In genomic region chr6:81233990-81234389, GRCh38 we compare ENCODE assay signal across 23 cellular contexts.
A peak's percentile ranks its signal among the peaks of the same experiment; 100 is the strongest.
DNase-seq lines count a peak whose midpoint lies in the region; ATAC-seq and TF ChIP-seq lines count a peak whose summit lies in the region.
"Had no signal": no experiment of that assay in that cellular context is flagged by ENCODE, and none has a peak within 500 bp of the region (broad histone marks: within the 10 kb centered on the region; RNA-seq: fewer than 3 reads in every experiment).

No MANE protein-coding gene starts in this region.

- H3F3A ChIP-seq in PC-3 (ENCODE audit: low read length, unreplicated experiment) (no peaks in the 10 kb centered on the region), SK-N-SH (replicated peaks; ENCODE audit: insufficient read depth) (no peaks in the 10 kb centered on the region)

- H3K4me3 Mint-ChIP-seq in CD8-positive, alpha-beta T cell: no peak overlapping the region
- H3K4me3 Mint-ChIP-seq in Calu3 (ENCODE audit: low read depth, unreplicated experiment): no peak overlapping the region
- H3K4me3 Mint-ChIP-seq: B cell; CD14-positive monocyte; CD4-positive, alpha-beta memory T cell; CD4-positive, CD25-positive, alpha-beta regulatory T cell had no signal

- H3K4me2 ChIP-seq in PC-3 (ENCODE audit: low read length) (no peak overlapping the region), SK-N-SH (no peak overlapping the region)
- H3K4me2 ChIP-seq: A549, BLaER1 had no signal

- H3K79me2 ChIP-seq in PC-3 (ENCODE audit: low read length): no peaks in the 10 kb centered on the region
- no peaks in the 10 kb centered on the region for H3K79me2 ChIP-seq in SK-N-SH (ENCODE audit: insufficient read depth)

- H3K4me1 Mint-ChIP-seq in CD8-positive, alpha-beta T cell (ENCODE audit: low read depth): no peaks in the 10 kb centered on the region
- H3K4me1 Mint-ChIP-seq in Calu3 (ENCODE audit: low read depth, unreplicated experiment): no peaks in the 10 kb centered on the region
- H3K4me1 Mint-ChIP-seq: B cell; CD14-positive monocyte; CD4-positive, alpha-beta memory T cell; CD4-positive, CD25-positive, alpha-beta regulatory T cell had no signal

- H3K4me3 ChIP-seq in BE2C (ENCODE audit: low read depth, low read length) (no peak overlapping the region), PC-3 (ENCODE audit: low read length) (no peak overlapping the region), SK-N-SH (ENCODE audit: low read depth in 2 of 2, low read length in 1 of 2) (no peak overlapping the region), testis (no peak overlapping the region)
- H3K4me3 ChIP-seq in CD8-positive, alpha-beta T cell (ENCODE audit: low read depth, low read length): no peak overlapping the region
- H3K4me3 ChIP-seq: A549, BLaER1 had no signal

- H3K27me3 ChIP-seq in BE2C: no peaks in the 10 kb centered on the region
- no peaks in the 10 kb centered on the region; the same call in 1 of the 2 replicates for H3K27me3 ChIP-seq in PC-3 (ENCODE audit: low read length)
- H3K27me3 ChIP-seq in SK-N-SH (ENCODE audit: insufficient read depth): no peaks in the 10 kb centered on the region
- H3K27me3 ChIP-seq in CD8-positive, alpha-beta T cell (ENCODE audit: insufficient read depth, low read length): no peaks in the 10 kb centered on the region
- H3K27me3 ChIP-seq in testis: no peaks in the 10 kb centered on the region
- H3K27me3 ChIP-seq: BLaER1 had no signal

- TF ChIP-seq POLR2A in testis (IDR thresholded peaks at IDR 0.05): no peak

- H4K20me1 ChIP-seq in PC-3 (ENCODE audit: low read length): no peaks in the 10 kb centered on the region
- H4K20me1 ChIP-seq in SK-N-SH (ENCODE audit: insufficient read depth): no peaks in the 10 kb centered on the region
- H4K20me1 ChIP-seq: BLaER1 had no signal

- TF ChIP-seq EP300 in SK-N-SH (IDR thresholded peaks at IDR 0.05; ENCODE audit: borderline replicate concordance in 1 of 2, low read depth in 1 of 2, low read length in 1 of 2): peak in 1 of 2 experiments; percentile 50; a peak in 1 of 4 replicates

- POLR2A ChIA-PET in PC-3 (lab: Charles Lee; ENCODE audit: unreplicated experiment): no interaction called here
- POLR2A ChIA-PET in SK-N-SH (lab: Yijun Ruan, JAX): no interaction called here
- POLR2A ChIA-PET in CD8-positive, alpha-beta T cell (lab: Charles Lee): no interaction called here

- H3K4me1 ChIP-seq in BE2C: peaks cover 7% of the 10 kb centered on the region
- no peaks in the 10 kb centered on the region for H3K4me1 ChIP-seq in PC-3 (ENCODE audit: insufficient read depth, low read length)
- H3K4me1 ChIP-seq in SK-N-SH (ENCODE audit: control insufficient read depth in 1 of 2, insufficient read depth in 2 of 2, low read depth in 1 of 2, low read length in 1 of 2): peaks cover 7 to 8% of the 10 kb centered on the region in 2 experiments; a peak in 3 of 4 replicates
- H3K4me1 ChIP-seq in CD8-positive, alpha-beta T cell (ENCODE audit: insufficient read depth, low read length): no peaks in the 10 kb centered on the region
- H3K4me1 ChIP-seq in testis: no peaks in the 10 kb centered on the region
- H3K4me1 ChIP-seq: A549, BLaER1, Caco-2 had no signal

- H3K9me3 ChIP-seq in BE2C (no peaks in the 10 kb centered on the region), PC-3 (ENCODE audit: low read length) (no peaks in the 10 kb centered on the region), SK-N-SH (no peaks in the 10 kb centered on the region), testis (no peaks in the 10 kb centered on the region)
- H3K9me3 ChIP-seq in CD8-positive, alpha-beta T cell (ENCODE audit: low read length): no peaks in the 10 kb centered on the region
- H3K9me3 ChIP-seq: A549, BLaER1, Caco-2 had no signal

- peaks cover 6% of the 10 kb centered on the region for H3K9me3 Mint-ChIP-seq in CD8-positive, alpha-beta T cell
- no peaks in the 10 kb centered on the region for H3K9me3 Mint-ChIP-seq in Calu3 (ENCODE audit: low read depth, unreplicated experiment)
- H3K9me3 Mint-ChIP-seq: CD14-positive monocyte had no signal

- 57% methylated on average over 1 of the region's 1 CpG for WGBS in SK-N-SH (ENCODE audit: low lambda C conversion rate)
- WGBS in testis, 2 donors: 24 to 50% methylated on average over 1 of the region's 1 CpG

- H3K9me2 ChIP-seq in PC-3 (replicated peaks; ENCODE audit: low read length) (no peaks in the 10 kb centered on the region), SK-N-SH (no peaks in the 10 kb centered on the region)

- no peaks in the 10 kb centered on the region for H3K36me3 Mint-ChIP-seq in CD8-positive, alpha-beta T cell
- no peaks in the 10 kb centered on the region for H3K36me3 Mint-ChIP-seq in Calu3 (ENCODE audit: insufficient read depth, unreplicated experiment)
- H3K36me3 Mint-ChIP-seq: CD14-positive monocyte; CD4-positive, alpha-beta memory T cell; CD4-positive, CD25-positive, alpha-beta regulatory T cell had no signal

- ATAC-seq in PC-3 (peak; percentile 35; the same call in 1 of the 2 replicates), HG02884 (IDR thresholded peaks at IDR 0.05; ENCODE audit: unreplicated experiment) (no peak)
- no peak for ATAC-seq in CD8-positive, alpha-beta T cell
- ATAC-seq: A549 had no signal

- CTCF ChIA-PET in PC-3 (lab: Charles Lee): no interaction called here
- CTCF ChIA-PET in SK-N-SH (lab: Yijun Ruan, JAX): interaction anchor here (1.3 to 1.7 kb wide), 2 partner anchors 9 to 519 kb away, joined by 3 to 6 read pairs; partner anchors contain the start of gene TENT5A
- CTCF ChIA-PET in CD8-positive, alpha-beta T cell (lab: Charles Lee): no interaction called here
- CTCF ChIA-PET in Calu3 (lab: Charles Lee): interaction anchor here (0.6 kb wide), 1 partner anchor 303 kb away, joined by 3 read pairs; no protein-coding TSS in a partner anchor

- H2AFZ ChIP-seq in PC-3 (ENCODE audit: low read length) (no peak overlapping the region), SK-N-SH (ENCODE audit: low read depth) (no peak overlapping the region)

- H3K27ac ChIP-seq in PC-3 (ENCODE audit: low read length) (no peak overlapping the region), SK-N-SH (ENCODE audit: low read depth in 2 of 2, low read length in 1 of 2) (no peak overlapping the region), testis (no peak overlapping the region)
- H3K27ac ChIP-seq in CD8-positive, alpha-beta T cell (ENCODE audit: low read depth, low read length): no peak overlapping the region
- H3K27ac ChIP-seq: 22Rv1, A549, BLaER1 had no signal

- no peaks in the 10 kb centered on the region for H3K36me3 ChIP-seq in BE2C
- no peaks in the 10 kb centered on the region for H3K36me3 ChIP-seq in PC-3 (ENCODE audit: low read depth, low read length)
- no peaks in the 10 kb centered on the region for H3K36me3 ChIP-seq in SK-N-SH (replicated peaks in 1 of 2; ENCODE audit: control insufficient read depth in 1 of 2, insufficient read depth in 2 of 2, low read length in 1 of 2)
- no peaks in the 10 kb centered on the region for H3K36me3 ChIP-seq in CD8-positive, alpha-beta T cell (ENCODE audit: insufficient read depth, low read length)
- no peaks in the 10 kb centered on the region for H3K36me3 ChIP-seq in testis (ENCODE audit: low read depth, missing control alignments)
- H3K36me3 ChIP-seq: BLaER1 had no signal

- H3K27me3 Mint-ChIP-seq in CD8-positive, alpha-beta T cell (ENCODE audit: low read depth): no peaks in the 10 kb centered on the region
- no peaks in the 10 kb centered on the region for H3K27me3 Mint-ChIP-seq in Calu3 (ENCODE audit: unreplicated experiment)
- H3K27me3 Mint-ChIP-seq: B cell; CD4-positive, alpha-beta memory T cell; CD4-positive, CD25-positive, alpha-beta regulatory T cell had no signal

- H3K27ac Mint-ChIP-seq in CD8-positive, alpha-beta T cell: no peak overlapping the region
- no peak overlapping the region for H3K27ac Mint-ChIP-seq in Calu3 (ENCODE audit: unreplicated experiment)
- H3K27ac Mint-ChIP-seq: B cell; CD14-positive monocyte; CD4-positive, alpha-beta memory T cell; CD4-positive, CD25-positive, alpha-beta regulatory T cell had no signal

- no peak for TF ChIP-seq RAD21 in SK-N-SH (IDR thresholded peaks at IDR 0.05; ENCODE audit: low read length)

- intact Hi-C loops in PC-3 (cut with micrococcal nuclease): no loop called here
- intact Hi-C loops in CD8-positive, alpha-beta T cell (cut with DNase I, micrococcal nuclease): no loop called here
- intact Hi-C loops in Calu3 (cut with micrococcal nuclease; ENCODE audit: unreplicated experiment): no loop called here
- intact Hi-C loops in testis (cut with DNase I; ENCODE audit: low total_unique reads): no loop called here

- BruUV-seq in PC-3 (replicated peaks; lab: Mats Ljungman, UMichigan) (no TSS peak), Calu3 (replicated peaks; lab: Mats Ljungman, UMichigan) (no TSS peak)

- no peak overlapping the region for H3K9ac ChIP-seq in PC-3 (ENCODE audit: low read length)
- H3K9ac ChIP-seq in SK-N-SH: no peak overlapping the region
- H3K9ac ChIP-seq: BLaER1 had no signal

- TF ChIP-seq CTCF in BE2C (IDR thresholded peaks at IDR 0.05; ENCODE audit: low read depth, low read length) (no peak), PC-3 (conservative IDR thresholded peaks at IDR 0.05; ENCODE audit: low read depth, low read length) (no peak), SK-N-SH (IDR thresholded peaks at IDR 0.05) (no peak), Calu3 (IDR thresholded peaks at IDR 0.05; ENCODE audit: unreplicated experiment) (no peak), testis (IDR thresholded peaks at IDR 0.05) (no peak)
- TF ChIP-seq CTCF in CD8-positive, alpha-beta T cell (IDR thresholded peaks at IDR 0.05): no peak

- DNase-seq in BE2C (peak; percentile 68), PC-3 (no peak), SK-N-SH (peak; percentile 16), amniotic epithelial cell (ENCODE audit: low read depth) (peak; percentile 4), Calu3 (no peak), testis (no peak)
- DNase-seq in CD8-positive, alpha-beta T cell: no peak
- DNase-seq: AML-193; C1 segment of cervical spinal cord; Caco-2; CD4-positive, alpha-beta memory T cell; CD4-positive, CD25-positive, alpha-beta regulatory T cell; DMS 273 treated with DMSO at 0.1 percent for 48 hours; DMS153; DMS53; DMS79; GF-D8 had no signal

TF ChIP-seq in SK-N-SH, 30 proteins besides CTCF, POLR2A, EP300 and RAD21:
- no peak for TF ChIP-seq TEAD4 (IDR thresholded peaks at IDR 0.05; ENCODE audit: borderline replicate concordance, insufficient read depth)
- TF ChIP-seq RCOR1 (IDR thresholded peaks at IDR 0.05; ENCODE audit: low read length): no peak
- TF ChIP-seq YY1 (IDR thresholded peaks at IDR 0.05; ENCODE audit: low read depth): no peak

Comparison
In these comparisons a context has a peak if more than half of its experiments do, and no peak if none do; other contexts are left out.
1. DNase-seq: peak in BE2C (single experiment), SK-N-SH (single experiment) and amniotic epithelial cell (single experiment); none in PC-3 (single experiment), CD8-positive, alpha-beta T cell (0 of 7), Calu3 (single experiment) and testis (single experiment).
2. CTCF ChIA-PET loops: an anchor here in SK-N-SH (1.3 to 1.7 kb wide) and Calu3 (0.6 kb wide); none called in PC-3 and CD8-positive, alpha-beta T cell.